Comparison of ENCODE assay signal across 24 cellular contexts in genomic region chr22:19993926-19994325, GRCh38. TPM values are rescaled to one million over a fixed set of nuclear protein-coding genes. Genes with fewer than 3 reads are reported as not detected.
A peak's percentile ranks its signal among the peaks of the same experiment; 100 is the strongest.
DNase-seq lines count a peak whose midpoint lies in the region; ATAC-seq, FAIRE-seq and TF ChIP-seq lines count a peak whose summit lies in the region.
"Had no signal": no experiment of that assay in that cellular context is flagged by ENCODE, and none has a peak within 500 bp of the region (broad histone marks: within the 10 kb centered on the region; RNA-seq: fewer than 3 reads in every experiment).

No MANE protein-coding gene starts in this region.

- TF ChIP-seq POLR2A in esophagus muscularis mucosa (IDR thresholded peaks at IDR 0.05; ENCODE audit: low read depth), result no peak

- H3K79me1 ChIP-seq in neuronal stem cell (ENCODE audit: low read depth, low read length), result peaks cover 3% of the 10 kb centered on the region

- H3K4me2 ChIP-seq in neuronal stem cell (ENCODE audit: insufficient read depth, low read length, poor library complexity, severe bottlenecking), result no peak overlapping the region
- H3K4me2 ChIP-seq: A549 had no signal

- no peak for TF ChIP-seq CTCF in HEK293 (tag by site-specific recombination; IDR thresholded peaks at IDR 0.05)
- no peak for TF ChIP-seq CTCF in esophagus muscularis mucosa (IDR thresholded peaks at IDR 0.05)
- no peak for TF ChIP-seq CTCF in type B pancreatic cell (conservative IDR thresholded peaks at IDR 0.05)

- H3K36me3 ChIP-seq in HEK293 (ENCODE audit: control insufficient read depth in 2 of 2, insufficient read depth in 1 of 2, low read length in 2 of 2) (no peaks in the 10 kb centered on the region), esophagus muscularis mucosa (no peaks in the 10 kb centered on the region), neuronal stem cell (replicated peaks in 1 of 2; ENCODE audit: control insufficient read depth in 2 of 2, insufficient read depth in 2 of 2, low read length in 2 of 2) (no peaks in the 10 kb centered on the region)
- H3K36me3 ChIP-seq: BLaER1, HAP-1 had no signal

- no peaks in the 10 kb centered on the region for H3K36me3 Mint-ChIP-seq in type B pancreatic cell
- H3K36me3 Mint-ChIP-seq: CD14-positive monocyte; CD8-positive, alpha-beta memory T cell had no signal

- H2BK12ac ChIP-seq in neuronal stem cell (ENCODE audit: low read length), result no peak overlapping the region

- ATAC-seq in SK-N-SH treated with all-trans-retinoic acid at 6 μM for 48 hours, result no peak
- ATAC-seq: A549, GM12878 had no signal

- no peaks in the 10 kb centered on the region for H3K9me3 Mint-ChIP-seq in type B pancreatic cell
- H3K9me3 Mint-ChIP-seq: CD14-positive monocyte; CD4-positive, alpha-beta T cell; CD8-positive, alpha-beta memory T cell had no signal

- peak overlapping the region; percentile 23 for H2AK5ac ChIP-seq in neuronal stem cell (ENCODE audit: low read depth, low read length)

- intact Hi-C loops in esophagus muscularis mucosa (cut with DNase I), result no loop called here

- H3K27ac Mint-ChIP-seq in type B pancreatic cell, result no peak overlapping the region
- H3K27ac Mint-ChIP-seq: CD4-positive, alpha-beta T cell; CD8-positive, alpha-beta memory T cell had no signal

- H3K14ac ChIP-seq in neuronal stem cell (ENCODE audit: low read length), result no peak overlapping the region

- H3K4me3 ChIP-seq in HEK293 (ENCODE audit: low read depth, low read length) (no peak overlapping the region), esophagus muscularis mucosa (no peak overlapping the region), neuronal stem cell (ENCODE audit: low read length in 2 of 2) (no peak overlapping the region)
- H3K4me3 ChIP-seq: A549, BLaER1, GM12878, HAP-1 had no signal

- H3K4me3 Mint-ChIP-seq in type B pancreatic cell, result no peak overlapping the region
- H3K4me3 Mint-ChIP-seq: CD14-positive monocyte; CD4-positive, alpha-beta T cell; CD8-positive, alpha-beta memory T cell had no signal

- H3K4me1 Mint-ChIP-seq in type B pancreatic cell (ENCODE audit: unreplicated experiment), result peaks cover 9% of the 10 kb centered on the region
- H3K4me1 Mint-ChIP-seq: CD14-positive monocyte; CD8-positive, alpha-beta memory T cell had no signal

- no peaks in the 10 kb centered on the region for H3K27me3 ChIP-seq in esophagus muscularis mucosa
- H3K27me3 ChIP-seq in neuronal stem cell (ENCODE audit: control insufficient read depth in 3 of 3, insufficient read depth in 3 of 3, low read depth in 1 of 3, low read length in 3 of 3), result no peaks in the 10 kb centered on the region
- H3K27me3 ChIP-seq: BLaER1 had no signal

- H3K27me3 Mint-ChIP-seq in type B pancreatic cell, result no peaks in the 10 kb centered on the region
- H3K27me3 Mint-ChIP-seq: CD4-positive, alpha-beta T cell had no signal

- H3K9ac ChIP-seq in neuronal stem cell (ENCODE audit: low read depth, low read length, poor library complexity), result no peak overlapping the region
- H3K9ac ChIP-seq: BLaER1 had no signal

- H3K27ac ChIP-seq in HEK293 (ENCODE audit: extremely low read depth, low read depth, low read length) (no peak overlapping the region), esophagus muscularis mucosa (replicated peaks in 1 of 4) (peak overlapping the region; percentile 46 to 81 (median 56)), neuronal stem cell (replicated peaks; ENCODE audit: low read length) (no peak overlapping the region), substantia nigra (ENCODE audit: low read depth, low read length, poor library complexity, severe bottlenecking) (no peak overlapping the region)
- H3K27ac ChIP-seq: A549, BLaER1 had no signal

- H2BK120ac ChIP-seq in neuronal stem cell (ENCODE audit: low read depth, low read length), result no peak overlapping the region

- no peak for TF ChIP-seq EP300 in esophagus muscularis mucosa (IDR thresholded peaks at IDR 0.05)

- no peak overlapping the region for H3K4ac ChIP-seq in neuronal stem cell (ENCODE audit: low read length)

- WGBS in esophagus muscularis mucosa, result 93% methylated on average over 7 of the region's 7 CpGs
- whole genome bisulfite sequencing in neuronal stem cell (ENCODE audit: extremely low coverage in 2 of 2, insufficient read length in 2 of 2, insufficient replicate concordance in 1 of 2), 2 donors, result no CpG with 5 or more reads among the region's 7 CpGs

- peak overlapping the region; percentile 49 for H3K18ac ChIP-seq in neuronal stem cell (ENCODE audit: low read length)

- H2BK15ac ChIP-seq in neuronal stem cell (ENCODE audit: low read length), result no peak overlapping the region

- DNase-seq in esophagus muscularis mucosa (ENCODE audit: extremely low spot score) (no peak), neuronal stem cell (ENCODE audit: low spot score) (no peak), urothelium cell line (ENCODE audit: low spot score) (no peak), type B pancreatic cell (ENCODE audit: extremely low spot score, unreplicated experiment) (no peak), C1 segment of cervical spinal cord (lab: John Stamatoyannopoulos, UW) (no peak), substantia nigra (lab: John Stamatoyannopoulos, UW) (no peak)
- DNase-seq: 8988T; ACHN; CD4-positive, alpha-beta T cell; CD8-positive, alpha-beta memory T cell; DMS 273 treated with DMSO at 0.1 percent for 48 hours; DMS79; EL; GDM1; GOT3 had no signal

- POLR2A ChIA-PET in HEK293 (lab: Yijun Ruan, JAX), result no interaction called here

- CTCF ChIA-PET in HEK293 (lab: Yijun Ruan, JAX), result no interaction called here

- H3K23ac ChIP-seq in neuronal stem cell (ENCODE audit: low read depth, low read length, poor library complexity), result no peak overlapping the region

- H3K4me1 ChIP-seq in HEK293 (ENCODE audit: control insufficient read depth, insufficient read depth, low read length) (no peaks in the 10 kb centered on the region), esophagus muscularis mucosa (peaks cover 39 to 85% (median 77%) of the 10 kb centered on the region in 4 donors), neuronal stem cell (ENCODE audit: control insufficient read depth in 2 of 2, insufficient read depth in 1 of 2, low read depth in 1 of 2, low read length in 2 of 2) (peaks cover 22 to 23% of the 10 kb centered on the region in 2 donors)
- H3K4me1 ChIP-seq: A549, HAP-1 had no signal

- H3K9me3 ChIP-seq in HEK293 (ENCODE audit: control insufficient read depth, insufficient read depth, low read depth, low read length), result no peaks in the 10 kb centered on the region
- H3K9me3 ChIP-seq in esophagus muscularis mucosa, result no peaks in the 10 kb centered on the region
- no peaks in the 10 kb centered on the region for H3K9me3 ChIP-seq in neuronal stem cell (replicated peaks in 1 of 2; ENCODE audit: control insufficient read depth in 2 of 2, insufficient read depth in 1 of 2, low read depth in 1 of 2, low read length in 2 of 2)
- H3K9me3 ChIP-seq: A549, BLaER1, HAP-1 had no signal

- H2AFZ ChIP-seq in neuronal stem cell (ENCODE audit: low read length), result no peak overlapping the region

- FAIRE-seq in urothelium cell line (lab: Jason Lieb, UNC), result peak; percentile 81
- FAIRE-seq: A549, D721Med, GM12878, H54 had no signal

- H2BK5ac ChIP-seq in neuronal stem cell (ENCODE audit: low read length), result no peak overlapping the region

- no peak overlapping the region for H4K91ac ChIP-seq in neuronal stem cell (ENCODE audit: low read depth, low read length, poor library complexity)

- no peak overlapping the region for H4K8ac ChIP-seq in neuronal stem cell (ENCODE audit: low read depth, low read length)

TF ChIP-seq in HEK293, 187 proteins besides CTCF, POLR2A, EP300 and RAD21:
- TF ChIP-seq EGR2 (tag by site-specific recombination; IDR thresholded peaks at IDR 0.05; ENCODE audit: low read depth) (peak; percentile 58; the same call in 1 of the 2 replicates), ZNF366 (tag by site-specific recombination; conservative IDR thresholded peaks at IDR 0.05) (peak; percentile 89), ZNF560 (tag by site-specific recombination; IDR thresholded peaks at IDR 0.05; ENCODE audit: borderline replicate concordance) (no peak)

TF ChIP-seq in SK-N-SH treated with all-trans-retinoic acid at 6 μM for 48 hours, 23 proteins besides CTCF, POLR2A, EP300 and RAD21 (continues in another document):
- TF ChIP-seq CSRNP3 (CRISPR knock-in tag; IDR thresholded peaks at IDR 0.05) (no peak), ZNF70 (CRISPR knock-in tag; IDR thresholded peaks at IDR 0.05) (no peak), ZFP3 (CRISPR knock-in tag; IDR thresholded peaks at IDR 0.05) (no peak)

RNA-seq across cellular contexts. Expression of gene ARVCF, which starts 22.7 kb away (rescaled TPM):
- total RNA-seq in esophagus muscularis mucosa (10 to 100 TPM; 31.1 to 55.8 (median 44.6) TPM), type B pancreatic cell (ENCODE audit: low replicate concordance) (40.8 and 55.3 TPM in 2 replicates)
- polyA plus RNA-seq in neuronal stem cell (2013, experiment 1 of 2), result 35.3 TPM
- 32.4 TPM for polyA plus RNA-seq in neuronal stem cell (2013, experiment 2 of 2)

RNA-seq across cellular contexts. Expression of gene TANGO2, which starts 27.0 kb away (rescaled TPM):
- total RNA-seq in esophagus muscularis mucosa, result 10 to 100 TPM; 37.1 to 44.4 (median 42.3) TPM
- 4.9 TPM for polyA plus RNA-seq in neuronal stem cell (2013, experiment 1 of 2)
- 4.2 TPM for polyA plus RNA-seq in neuronal stem cell (2013, experiment 2 of 2)
- 17.4 and 32.1 TPM in 2 replicates for total RNA-seq in type B pancreatic cell (ENCODE audit: low replicate concordance)

RNA-seq across cellular contexts. Expression of gene TXNRD2, which starts 52.3 kb away (rescaled TPM):
- total RNA-seq in esophagus muscularis mucosa, result 10 to 100 TPM; 12.9 to 27.2 (median 23.9) TPM
- polyA plus RNA-seq in neuronal stem cell (2013, experiment 1 of 2), result 16.7 TPM
- polyA plus RNA-seq in neuronal stem cell (2013, experiment 2 of 2), result 17.7 TPM
- 13.2 and 25.1 TPM in 2 replicates for total RNA-seq in type B pancreatic cell (ENCODE audit: low replicate concordance)

RNA-seq across cellular contexts. Expression of gene COMT, which starts 52.4 kb away (rescaled TPM):
- total RNA-seq in esophagus muscularis mucosa (100 to 1,000 TPM; 141 to 231 (median 196) TPM), type B pancreatic cell (ENCODE audit: low replicate concordance) (87.2 and 87.4 TPM in 2 replicates)
- 7.3 TPM for polyA plus RNA-seq in neuronal stem cell (2013, experiment 1 of 2)
- polyA plus RNA-seq in neuronal stem cell (2013, experiment 2 of 2), result 6.4 TPM

Comparison
In these comparisons a context has a peak if more than half of its experiments do, and no peak if none do; other contexts are left out.
1. H3K27ac ChIP-seq: peak in esophagus muscularis mucosa (4 of 4); none in HEK293 (single experiment), neuronal stem cell (single experiment) and substantia nigra (single experiment).